Comparison of ENCODE assay signal across 15 cellular contexts in genomic region chr3:72307438-72308105, GRCh38.
A peak's percentile ranks its signal among the peaks of the same experiment; 100 is the strongest.
DNase-seq lines count a peak whose midpoint lies in the region; ATAC-seq, FAIRE-seq and TF ChIP-seq lines count a peak whose summit lies in the region.
"Had no signal": no experiment of that assay in that cellular context is flagged by ENCODE, and none has a peak within 500 bp of the region (broad histone marks: within the 10 kb centered on the region; RNA-seq: fewer than 3 reads in every experiment).

No MANE protein-coding gene starts in this region.

- intact Hi-C loops in Right ventricle myocardium inferior (cut with DNase I): no loop called here

- FAIRE-seq in D721Med (lab: Jason Lieb, UNC): no peak
- FAIRE-seq: A204.1, G401.6 had no signal

- peak overlapping the region; percentile 68 for H3K27ac Mint-ChIP-seq in neural crest cell (ENCODE audit: unreplicated experiment)

- H3K79me2 ChIP-seq in hepatocyte: no peaks in the 10 kb centered on the region

- peaks cover 57% of the 10 kb centered on the region for H3K4me1 ChIP-seq in BLaER1
- peaks cover 8% of the 10 kb centered on the region for H3K4me1 ChIP-seq in HEK293 (ENCODE audit: control insufficient read depth, insufficient read depth, low read length)
- peaks cover 23% of the 10 kb centered on the region for H3K4me1 ChIP-seq in hepatocyte (ENCODE audit: insufficient read depth)

- no peaks in the 10 kb centered on the region for H3K9me3 ChIP-seq in BLaER1
- no peaks in the 10 kb centered on the region for H3K9me3 ChIP-seq in HEK293 (ENCODE audit: control insufficient read depth, insufficient read depth, low read depth, low read length)
- H3K9me3 ChIP-seq in hepatocyte (ENCODE audit: low read depth): no peaks in the 10 kb centered on the region

- 61% methylated on average over 7 of the region's 7 CpGs for WGBS in hepatocyte (ENCODE audit: low lambda C conversion rate, missing lambda C conversion rate)

- H3K9me2 ChIP-seq in hepatocyte (replicated peaks; ENCODE audit: insufficient read depth): no peaks in the 10 kb centered on the region

- DNase-seq in hepatocyte (ENCODE audit: low spot score) (no peak), neural crest cell (ENCODE audit: low read depth, low spot score) (no peak), Right ventricle myocardium inferior (ENCODE audit: missing footprints) (no peak), D721Med (ENCODE audit: insufficient read length, low spot score) (no peak)
- DNase-seq in stimulated activated CD4-positive, alpha-beta T cell treated with anti-CD3 and anti-CD28 coated beads, Interleukin-4, amount 100 ng/mL, for 4 hours: no peak
- DNase-seq: DND-41, GM23248, KG1, MV-4-11, SIG-M5 had no signal

- H3K36me3 Mint-ChIP-seq in neural crest cell (ENCODE audit: low read depth): no peaks in the 10 kb centered on the region

- H3K36me3 ChIP-seq in BLaER1 (no peaks in the 10 kb centered on the region), HEK293 (ENCODE audit: control insufficient read depth in 2 of 2, insufficient read depth in 1 of 2, low read length in 2 of 2) (no peaks in the 10 kb centered on the region), hepatocyte (replicated peaks; ENCODE audit: insufficient read depth, low read depth) (no peaks in the 10 kb centered on the region)

- no peak overlapping the region for H3K4me3 Mint-ChIP-seq in neural crest cell

- H3K27me3 Mint-ChIP-seq in neural crest cell (ENCODE audit: low read depth): peaks cover 23% of the 10 kb centered on the region

- H3K9ac ChIP-seq in BLaER1: no peak overlapping the region
- H3K9ac ChIP-seq: GM23248 had no signal

- no peak overlapping the region for H3K4me3 ChIP-seq in BLaER1
- H3K4me3 ChIP-seq in HEK293 (ENCODE audit: low read depth, low read length): no peak overlapping the region
- no peak overlapping the region for H3K4me3 ChIP-seq in hepatocyte
- H3K4me3 ChIP-seq: GM23248 had no signal

- no peak overlapping the region for H2AFZ ChIP-seq in hepatocyte
- H2AFZ ChIP-seq: GM23248 had no signal

- POLR2A ChIA-PET in HEK293 (lab: Yijun Ruan, JAX): no interaction called here

- CTCF ChIA-PET in HEK293 (lab: Yijun Ruan, JAX): interaction anchor here (0.6 kb wide), 1 partner anchor 69 kb away, joined by 5 read pairs; no protein-coding TSS in a partner anchor

- H3K9me3 Mint-ChIP-seq in neural crest cell: no peaks in the 10 kb centered on the region

- TF ChIP-seq CTCF in HEK293 (tag by site-specific recombination; IDR thresholded peaks at IDR 0.05) (no peak), hepatocyte (IDR thresholded peaks at IDR 0.05; ENCODE audit: poor library complexity) (no peak), neural crest cell (conservative IDR thresholded peaks at IDR 0.05) (no peak), D721Med (IDR thresholded peaks at IDR 0.05; ENCODE audit: insufficient read depth, missing control alignments) (no peak)

- H3K4me2 ChIP-seq in BLaER1 (peak overlapping the region; percentile 95), hepatocyte (no peak overlapping the region)

- H3K27ac ChIP-seq in BLaER1 (no peak overlapping the region), HEK293 (ENCODE audit: extremely low read depth, low read depth, low read length) (no peak overlapping the region; the same call in 1 of the 2 replicates), hepatocyte (peak overlapping the region; percentile 61)
- H3K27ac ChIP-seq: GM23248 had no signal

- no peak for ATAC-seq in Right ventricle myocardium inferior
- no peak for ATAC-seq in HG03432 (IDR thresholded peaks at IDR 0.05; ENCODE audit: unreplicated experiment)

- no peaks in the 10 kb centered on the region for H4K20me1 ChIP-seq in BLaER1
- no peaks in the 10 kb centered on the region for H4K20me1 ChIP-seq in hepatocyte (ENCODE audit: insufficient read depth, poor library complexity, severe bottlenecking)

- peaks cover 23% of the 10 kb centered on the region for H3K4me1 Mint-ChIP-seq in neural crest cell

- no peaks in the 10 kb centered on the region for H3K27me3 ChIP-seq in BLaER1
- H3K27me3 ChIP-seq in hepatocyte: no peaks in the 10 kb centered on the region

TF ChIP-seq in HEK293, 187 proteins besides CTCF, POLR2A, EP300 and RAD21:
- TF ChIP-seq ZNF19 (tag by site-specific recombination; IDR thresholded peaks at IDR 0.05; ENCODE audit: low read depth): no peak
- TF ChIP-seq GLIS1 (tag by site-specific recombination; IDR thresholded peaks at IDR 0.05): peak; percentile 39
- TF ChIP-seq ZNF335 (tag by site-specific recombination; conservative IDR thresholded peaks at IDR 0.05): peak; percentile 14; the same call in 1 of the 2 replicates
